Comparison of ENCODE assay signal across 19 cellular contexts in the genomic region with DNA sequence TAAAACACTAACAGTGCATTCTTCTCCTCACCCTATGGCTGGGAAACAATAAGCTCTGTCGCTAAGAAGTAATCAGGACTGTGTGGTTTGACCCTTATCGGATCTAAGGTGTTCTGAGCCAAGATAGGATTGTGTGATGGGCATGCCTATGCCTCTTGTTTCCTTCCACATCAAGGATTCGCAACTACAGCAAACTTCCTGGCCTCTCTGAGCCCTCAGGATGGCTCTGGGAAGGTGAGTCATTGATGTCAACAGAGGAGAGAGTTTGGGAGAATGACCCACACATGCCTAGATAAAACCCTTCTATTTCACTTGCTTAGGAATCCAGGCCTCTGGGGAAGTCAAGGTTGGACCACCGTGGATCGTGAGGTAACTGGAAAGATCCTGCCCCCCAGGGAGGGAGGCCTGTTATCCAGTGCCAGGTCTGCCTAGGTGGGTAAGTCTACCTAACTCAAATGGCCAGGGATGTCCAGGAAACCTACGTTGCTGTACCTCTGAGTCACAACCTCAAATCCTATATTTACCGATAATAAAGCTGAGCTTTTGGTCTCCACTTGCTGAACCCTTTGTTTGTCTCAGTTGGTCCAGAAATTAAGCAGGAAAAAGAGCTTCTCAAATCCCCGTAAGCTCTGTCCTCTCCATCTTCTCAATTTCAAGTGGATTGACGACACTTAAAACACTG. TPM values are rescaled to one million over a fixed set of nuclear protein-coding genes. Genes with fewer than 3 reads are reported as not detected.
DNase-seq lines count a peak whose midpoint lies in the region; ATAC-seq and TF ChIP-seq lines count a peak whose summit lies in the region.
"Had no signal": no experiment of that assay in that cellular context is flagged by ENCODE, and none has a peak within 500 bp of the region (broad histone marks: within the 10 kb centered on the region; RNA-seq: fewer than 3 reads in every experiment).

No MANE protein-coding gene starts in this region.

- H3F3A ChIP-seq in GM23248 (ENCODE audit: insufficient read depth) = no peaks in the 10 kb centered on the region

- 87% methylated on average over 9 of the region's 9 CpGs for WGBS in GM23248 (ENCODE audit: low coverage in 1 of 2, low lambda C conversion rate in 2 of 2, missing lambda C conversion rate in 2 of 2), 2 experiments

- H3K27me3 ChIP-seq in GM23248 (replicated peaks; ENCODE audit: insufficient read depth) (no peaks in the 10 kb centered on the region), uterus (no peaks in the 10 kb centered on the region)
- no peaks in the 10 kb centered on the region for H3K27me3 ChIP-seq in CD8-positive, alpha-beta memory T cell (ENCODE audit: insufficient read depth, low read length, poor library complexity, severe bottlenecking)
- H3K27me3 ChIP-seq: cardiac muscle cell, right atrium auricular region had no signal

- H3K9ac ChIP-seq in GM23248 = no peak overlapping the region

- POLR2A ChIA-PET in CD8-positive, alpha-beta memory T cell (lab: Charles Lee) = no interaction called here

- H3K36me3 ChIP-seq in GM23248 (ENCODE audit: low read depth) = no peaks in the 10 kb centered on the region
- H3K36me3 ChIP-seq in CD8-positive, alpha-beta memory T cell (ENCODE audit: insufficient read depth, low read length) = no peaks in the 10 kb centered on the region
- H3K36me3 ChIP-seq in uterus = no peaks in the 10 kb centered on the region
- H3K36me3 ChIP-seq: cardiac muscle cell, right atrium auricular region had no signal

- H2AFZ ChIP-seq in GM23248 = no peak overlapping the region

- H3K9me2 ChIP-seq in GM23248 (ENCODE audit: insufficient read depth) = no peaks in the 10 kb centered on the region

- H3K79me2 ChIP-seq in GM23248 (ENCODE audit: insufficient read depth) = no peaks in the 10 kb centered on the region

- H3K27ac ChIP-seq in GM23248 = no peak overlapping the region
- H3K27ac ChIP-seq in CD8-positive, alpha-beta memory T cell (ENCODE audit: low read depth, low read length) = no peak overlapping the region
- no peak overlapping the region for H3K27ac ChIP-seq in uterus
- H3K27ac ChIP-seq: cardiac muscle cell, right atrium auricular region, SK-N-MC had no signal

- TF ChIP-seq CTCF in choroid plexus epithelial cell (conservative IDR thresholded peaks at IDR 0.05; ENCODE audit: low read depth, low read length) = no peak
- no peak for TF ChIP-seq CTCF in nephron progenitor cell (IDR thresholded peaks at IDR 0.05)
- TF ChIP-seq CTCF in uterus (IDR thresholded peaks at IDR 0.05) = no peak

- no peaks in the 10 kb centered on the region for H3K27me3 Mint-ChIP-seq in nephron progenitor cell (ENCODE audit: low read depth, poor library complexity)
- H3K27me3 Mint-ChIP-seq in CD8-positive, alpha-beta memory T cell = no peaks in the 10 kb centered on the region
- H3K27me3 Mint-ChIP-seq: activated naive CD8-positive, alpha-beta T cell treated with anti-CD3 and anti-CD28 coated beads, Interleukin-2, amount 10 ng/mL, durations not matched to agents 7 days and 5 days had no signal

- no peaks in the 10 kb centered on the region for H4K20me1 ChIP-seq in GM23248 (ENCODE audit: insufficient read depth)

- peaks cover 21% of the 10 kb centered on the region for H3K4me1 Mint-ChIP-seq in nephron progenitor cell
- peaks cover 0 to 8% (median 0%) of the 10 kb centered on the region in 3 donors for H3K4me1 Mint-ChIP-seq in CD8-positive, alpha-beta memory T cell

- in situ Hi-C loops in GM23248 (cut with MboI) = no loop called here

- CTCF ChIA-PET in CD8-positive, alpha-beta memory T cell (lab: Charles Lee) = no interaction called here

- peaks cover 52% of the 10 kb centered on the region for H3K36me3 Mint-ChIP-seq in nephron progenitor cell (ENCODE audit: low read depth)
- no peaks in the 10 kb centered on the region for H3K36me3 Mint-ChIP-seq in CD8-positive, alpha-beta memory T cell
- H3K36me3 Mint-ChIP-seq: CD8-positive, alpha-beta T cell had no signal

- H3K4me3 Mint-ChIP-seq in nephron progenitor cell = no peak overlapping the region
- H3K4me3 Mint-ChIP-seq in CD8-positive, alpha-beta memory T cell = no peak overlapping the region
- H3K4me3 Mint-ChIP-seq: activated naive CD8-positive, alpha-beta T cell treated with anti-CD3 and anti-CD28 coated beads, Interleukin-2, amount 10 ng/mL, durations not matched to agents 7 days and 5 days; CD8-positive, alpha-beta T cell had no signal

- DNase-seq in GM23248 (peak; percentile 46), NCI-H226 (peak; percentile 77), choroid plexus epithelial cell (ENCODE audit: low read depth) (peak; percentile 31), nephron progenitor cell (no peak), uterus (no peak)
- no peak for DNase-seq in CD8-positive, alpha-beta memory T cell
- DNase-seq: activated CD4-positive, CD25-positive, alpha-beta regulatory T cell treated with anti-CD3 and anti-CD28 coated beads, Interleukin-2, amount 50 U/mL, for 72 hours; activated naive CD8-positive, alpha-beta T cell treated with anti-CD3 and anti-CD28 coated beads, Interleukin-2, amount 10 ng/mL, durations not matched to agents 7 days and 5 days; CD8-positive, alpha-beta T cell; glutamatergic neuron; GOT3; NCI-H82; occipital lobe; stimulated activated CD4-positive, alpha-beta T cell treated with anti-CD3 and anti-CD28 coated beads, Interleukin-12 subunit alpha, Interleukin-12 subunit beta, amount 100 ng/mL, for 4 hours; T1000 had no signal

- H3K4me2 ChIP-seq in GM23248 (ENCODE audit: unreplicated experiment) = no peak overlapping the region

- intact Hi-C loops in uterus (cut with DNase I; ENCODE audit: low total_unique reads) = no loop called here

- no peak for TF ChIP-seq POLR2A in uterus (IDR thresholded peaks at IDR 0.05)

- H3K4me1 ChIP-seq in GM23248 (ENCODE audit: insufficient read depth) = peaks cover 4% of the 10 kb centered on the region; the same call in 1 of the 2 replicates
- no peaks in the 10 kb centered on the region for H3K4me1 ChIP-seq in CD8-positive, alpha-beta memory T cell (ENCODE audit: insufficient read depth, low read length)
- no peaks in the 10 kb centered on the region for H3K4me1 ChIP-seq in uterus
- H3K4me1 ChIP-seq: right atrium auricular region had no signal

- H3K27ac Mint-ChIP-seq in nephron progenitor cell = peak overlapping the region; percentile 86
- H3K27ac Mint-ChIP-seq in CD8-positive, alpha-beta memory T cell = no peak overlapping the region
- H3K27ac Mint-ChIP-seq: activated naive CD8-positive, alpha-beta T cell treated with anti-CD3 and anti-CD28 coated beads, Interleukin-2, amount 10 ng/mL, durations not matched to agents 7 days and 5 days; CD8-positive, alpha-beta T cell had no signal

- H3K9me3 Mint-ChIP-seq in nephron progenitor cell = peaks cover 7% of the 10 kb centered on the region
- H3K9me3 Mint-ChIP-seq in CD8-positive, alpha-beta memory T cell = no peaks in the 10 kb centered on the region
- H3K9me3 Mint-ChIP-seq: CD8-positive, alpha-beta T cell had no signal

- H3K4me3 ChIP-seq in GM23248 = no peak overlapping the region
- H3K4me3 ChIP-seq in choroid plexus epithelial cell (ENCODE audit: low read depth, low read length) = no peak overlapping the region
- no peak overlapping the region for H3K4me3 ChIP-seq in CD8-positive, alpha-beta memory T cell (ENCODE audit: low read length)
- no peak overlapping the region for H3K4me3 ChIP-seq in uterus
- H3K4me3 ChIP-seq: cardiac muscle cell, right atrium auricular region, SK-N-MC had no signal

- ATAC-seq in GM18867 (IDR thresholded peaks at IDR 0.05; ENCODE audit: unreplicated experiment) = no peak
- ATAC-seq: CD8-positive, alpha-beta T cell had no signal

- H3K9me3 ChIP-seq in GM23248 (ENCODE audit: low read depth) (no peaks in the 10 kb centered on the region), uterus (no peaks in the 10 kb centered on the region)
- H3K9me3 ChIP-seq in CD8-positive, alpha-beta memory T cell (ENCODE audit: low read length) = no peaks in the 10 kb centered on the region
- H3K9me3 ChIP-seq: right atrium auricular region had no signal

RNA-seq across cellular contexts. Expression of gene TIAM1, which starts 27.4 kb away (rescaled TPM):
- 7.6 and 13.2 TPM in 2 replicates for total RNA-seq in GM23248 (2014; rRNA removed; shearing (Covaris generic))
- polyA plus RNA-seq in GM23248 (2016; fragmentation: Nextera tagmentation; extraction: Ambion mirVana) = 2.6 and 3.2 TPM in 2 replicates
- 10 to 100 TPM; 37.3 to 37.4 TPM for total RNA-seq in CD8-positive, alpha-beta memory T cell
- 6.3 TPM for polyA plus RNA-seq in CD8-positive, alpha-beta memory T cell
- total RNA-seq in uterus = 10 to 100 TPM; 14.4 to 74.9 (median 39.5) TPM

Comparison
In these comparisons a context has a peak if more than half of its experiments do, and no peak if none do; other contexts are left out.
1. DNase-seq: peak in GM23248 (single experiment), NCI-H226 (single experiment) and choroid plexus epithelial cell (single experiment); none in nephron progenitor cell (single experiment), CD8-positive, alpha-beta memory T cell (0 of 5) and uterus (0 of 2).